8 cellular contexts compared by ENCODE assay signal in the genomic region with DNA sequence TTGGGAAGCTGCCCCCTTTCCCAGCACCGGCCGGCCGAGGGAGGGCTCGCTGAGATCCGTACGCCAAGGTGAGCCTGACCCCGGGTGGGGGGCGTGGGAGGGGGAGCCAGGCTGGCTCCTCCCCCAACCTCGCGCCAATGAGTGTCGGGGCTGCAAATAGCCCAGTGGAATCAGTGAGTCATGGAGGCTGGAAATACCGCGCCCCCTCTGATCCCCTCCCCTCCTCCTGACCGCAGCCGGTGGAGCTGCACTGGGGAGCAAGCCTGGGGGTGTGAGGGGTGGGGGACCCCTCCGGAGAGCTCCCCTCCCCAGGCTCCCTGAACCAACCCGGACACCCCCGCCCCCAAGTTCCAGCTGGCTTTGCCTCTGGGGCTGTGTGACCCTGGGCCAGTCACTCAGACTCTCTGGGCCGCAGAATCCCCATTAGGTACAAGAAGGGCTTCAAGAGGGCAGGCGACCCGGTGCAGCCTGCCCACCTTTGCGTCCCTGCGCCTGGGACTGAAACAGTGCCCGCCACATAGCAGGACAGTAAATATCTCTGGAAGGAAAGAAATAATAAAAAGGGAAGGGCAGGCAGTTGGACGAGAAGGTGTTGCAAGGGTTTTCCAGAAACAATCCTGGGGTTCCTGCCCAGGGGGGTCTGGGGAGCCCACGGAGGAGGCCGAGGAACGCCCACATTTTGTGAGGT. TPM values are rescaled to one million over a fixed set of nuclear protein-coding genes. Genes with fewer than 3 reads are reported as not detected.
DNase-seq lines count a peak whose midpoint lies in the region; ATAC-seq and TF ChIP-seq lines count a peak whose summit lies in the region.

No MANE protein-coding gene starts in this region.

- ATAC-seq in upper lobe of right lung (peak; percentile 32), GM21576 (IDR thresholded peaks at IDR 0.05; ENCODE audit: unreplicated experiment) (no peak)

- intact Hi-C loops in upper lobe of right lung (cut with DNase I), result no loop called here

- TF ChIP-seq CTCF in fibroblast of villous mesenchyme (IDR thresholded peaks at IDR 0.05; ENCODE audit: insufficient read depth, low read depth, low read length), result no peak
- no peak for TF ChIP-seq CTCF in osteocyte (IDR thresholded peaks at IDR 0.05)
- no peak for TF ChIP-seq CTCF in upper lobe of right lung (IDR thresholded peaks at IDR 0.05)

- no peaks in the 10 kb centered on the region for H3K36me3 ChIP-seq in upper lobe of right lung

- no peaks in the 10 kb centered on the region for H3K27me3 ChIP-seq in upper lobe of right lung

- no peaks in the 10 kb centered on the region for H3K9me3 ChIP-seq in upper lobe of right lung

- H3K9me3 Mint-ChIP-seq in osteocyte (ENCODE audit: unreplicated experiment), result no peaks in the 10 kb centered on the region

- H3K27me3 Mint-ChIP-seq in osteocyte (ENCODE audit: unreplicated experiment), result no peaks in the 10 kb centered on the region

- H3K4me1 ChIP-seq in upper lobe of right lung, result peaks cover 25% of the 10 kb centered on the region

- peak overlapping the region; percentile 84 for H3K27ac Mint-ChIP-seq in osteocyte (ENCODE audit: unreplicated experiment)

- H3K27ac ChIP-seq in upper lobe of right lung, result peak overlapping the region; percentile 60

- H3K4me3 ChIP-seq in fibroblast of villous mesenchyme (ENCODE audit: low read depth, low read length) (peak overlapping the region; percentile 42), upper lobe of right lung (peak overlapping the region; percentile 46)

- no peaks in the 10 kb centered on the region for H3K36me3 Mint-ChIP-seq in osteocyte (ENCODE audit: unreplicated experiment)

- DNase-seq in EL (peak; percentile 64), M059J (ENCODE audit: low read depth) (peak; percentile 87), activated T-cell treated with anti-CD3 and anti-CD28 coated beads for 48 hours (ENCODE audit: low read depth) (peak; percentile 46), fibroblast of villous mesenchyme (ENCODE audit: low read depth) (peak; percentile 67), osteocyte (ENCODE audit: extremely low spot score, unreplicated experiment) (no peak), upper lobe of right lung (no peak), NCI-H524 (lab: John Stamatoyannopoulos, UW) (no peak)

- no peak overlapping the region for H3K4me3 Mint-ChIP-seq in osteocyte (ENCODE audit: unreplicated experiment)

- H3K4me1 Mint-ChIP-seq in osteocyte (ENCODE audit: unreplicated experiment), result peaks cover 50% of the 10 kb centered on the region

RNA-seq across cellular contexts. Expression of a gene that starts 4.5 kb away (rescaled TPM):
- 1.4 and 1.9 TPM in 2 replicates for total RNA-seq in M059J (2014; rRNA removed; shearing (Covaris generic))
- 1.7 and 3.5 TPM in 2 replicates for total RNA-seq in fibroblast of villous mesenchyme
- total RNA-seq in osteocyte, result 3.4 and 4.2 TPM in 2 replicates
- 10.7 TPM for total RNA-seq in upper lobe of right lung

RNA-seq across cellular contexts. Expression of a gene that starts 8.5 kb away (rescaled TPM):
- total RNA-seq in M059J (2014; rRNA removed; shearing (Covaris generic)), result 0.42 TPM in 1 of 2 replicates, not detected in the other
- total RNA-seq in fibroblast of villous mesenchyme, result not detected in 2 replicates
- total RNA-seq in osteocyte, result not detected in 2 replicates
- total RNA-seq in upper lobe of right lung, result not detected

RNA-seq across cellular contexts. Expression of a gene that starts 9.3 kb away (rescaled TPM):
- total RNA-seq in M059J (2014; rRNA removed; shearing (Covaris generic)), result not detected in 2 replicates
- total RNA-seq in fibroblast of villous mesenchyme (not detected in 2 replicates), osteocyte (not detected in 2 replicates), upper lobe of right lung (not detected)

RNA-seq across cellular contexts. Expression of a gene that starts 30.2 kb away (rescaled TPM):
- 0.05 and 0.32 TPM in 2 replicates for total RNA-seq in M059J (2014; rRNA removed; shearing (Covaris generic))
- total RNA-seq in fibroblast of villous mesenchyme (under 0.01 and 0.43 TPM in 2 replicates), osteocyte (0.34 TPM in 1 of 2 replicates, not detected in the other), upper lobe of right lung (0.35 TPM)

RNA-seq across cellular contexts. Expression of a gene that starts 37.5 kb away (rescaled TPM):
- total RNA-seq in M059J (2014; rRNA removed; shearing (Covaris generic)), result 26.6 and 37.6 TPM in 2 replicates
- 22.5 and 31.5 TPM in 2 replicates for total RNA-seq in fibroblast of villous mesenchyme
- total RNA-seq in osteocyte, result 34.7 and 37.2 TPM in 2 replicates
- 42.3 TPM for total RNA-seq in upper lobe of right lung

Comparison
In these comparisons a context has a peak if more than half of its experiments do, and no peak if none do; other contexts are left out.
1. DNase-seq: peak in EL (single experiment), M059J (single experiment), activated T-cell treated with anti-CD3 and anti-CD28 coated beads for 48 hours (single experiment) and fibroblast of villous mesenchyme (single experiment); none in osteocyte (single experiment), upper lobe of right lung (single experiment) and NCI-H524 (0 of 2).